In the genomic region with DNA sequence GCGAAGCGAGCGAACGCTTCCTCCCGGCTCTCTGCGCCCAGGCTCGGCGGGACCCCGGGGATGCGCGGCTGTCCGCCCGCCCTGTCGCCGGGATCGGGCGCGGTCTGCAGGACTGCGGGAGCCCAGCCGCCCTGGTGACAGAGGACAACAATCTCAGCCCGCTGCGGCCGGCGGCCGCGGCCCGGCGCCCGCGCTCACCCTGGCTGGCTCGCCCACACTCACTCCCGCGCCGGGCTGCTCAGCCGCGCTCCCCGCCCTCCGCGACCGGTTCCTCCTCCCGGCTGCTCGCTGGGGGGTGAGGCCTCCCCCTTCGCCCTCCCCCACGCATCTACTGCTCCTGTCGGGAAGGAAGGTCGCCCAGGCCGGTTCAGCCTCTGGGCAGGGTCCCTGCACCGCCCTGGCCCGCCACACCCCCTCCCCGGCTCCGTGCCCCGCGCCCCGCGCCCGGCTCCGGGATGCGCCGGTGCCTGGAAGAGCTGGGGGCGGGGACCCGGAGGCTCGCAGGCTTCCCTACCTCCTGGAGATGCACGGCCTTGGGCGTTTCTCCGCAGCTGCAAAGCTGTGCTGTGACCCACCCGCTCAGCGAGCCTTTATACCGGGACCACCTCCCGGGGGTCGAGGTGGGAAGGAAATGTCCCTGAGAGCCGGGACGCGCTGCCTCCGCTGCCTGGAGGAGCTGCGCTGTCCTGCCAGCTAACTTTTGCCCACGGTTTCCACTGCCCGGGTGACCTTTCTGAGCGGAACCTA, we compare ENCODE assay signal across 9 cellular contexts. TPM values are rescaled to one million over a fixed set of nuclear protein-coding genes. Genes with fewer than 3 reads are reported as not detected.
DNase-seq lines count a peak whose midpoint lies in the region; ATAC-seq, FAIRE-seq and TF ChIP-seq lines count a peak whose summit lies in the region.
"Had no signal": no experiment of that assay in that cellular context is flagged by ENCODE, and none has a peak within 500 bp of the region (broad histone marks: within the 10 kb centered on the region; RNA-seq: fewer than 3 reads in every experiment).

A gene with protein sequence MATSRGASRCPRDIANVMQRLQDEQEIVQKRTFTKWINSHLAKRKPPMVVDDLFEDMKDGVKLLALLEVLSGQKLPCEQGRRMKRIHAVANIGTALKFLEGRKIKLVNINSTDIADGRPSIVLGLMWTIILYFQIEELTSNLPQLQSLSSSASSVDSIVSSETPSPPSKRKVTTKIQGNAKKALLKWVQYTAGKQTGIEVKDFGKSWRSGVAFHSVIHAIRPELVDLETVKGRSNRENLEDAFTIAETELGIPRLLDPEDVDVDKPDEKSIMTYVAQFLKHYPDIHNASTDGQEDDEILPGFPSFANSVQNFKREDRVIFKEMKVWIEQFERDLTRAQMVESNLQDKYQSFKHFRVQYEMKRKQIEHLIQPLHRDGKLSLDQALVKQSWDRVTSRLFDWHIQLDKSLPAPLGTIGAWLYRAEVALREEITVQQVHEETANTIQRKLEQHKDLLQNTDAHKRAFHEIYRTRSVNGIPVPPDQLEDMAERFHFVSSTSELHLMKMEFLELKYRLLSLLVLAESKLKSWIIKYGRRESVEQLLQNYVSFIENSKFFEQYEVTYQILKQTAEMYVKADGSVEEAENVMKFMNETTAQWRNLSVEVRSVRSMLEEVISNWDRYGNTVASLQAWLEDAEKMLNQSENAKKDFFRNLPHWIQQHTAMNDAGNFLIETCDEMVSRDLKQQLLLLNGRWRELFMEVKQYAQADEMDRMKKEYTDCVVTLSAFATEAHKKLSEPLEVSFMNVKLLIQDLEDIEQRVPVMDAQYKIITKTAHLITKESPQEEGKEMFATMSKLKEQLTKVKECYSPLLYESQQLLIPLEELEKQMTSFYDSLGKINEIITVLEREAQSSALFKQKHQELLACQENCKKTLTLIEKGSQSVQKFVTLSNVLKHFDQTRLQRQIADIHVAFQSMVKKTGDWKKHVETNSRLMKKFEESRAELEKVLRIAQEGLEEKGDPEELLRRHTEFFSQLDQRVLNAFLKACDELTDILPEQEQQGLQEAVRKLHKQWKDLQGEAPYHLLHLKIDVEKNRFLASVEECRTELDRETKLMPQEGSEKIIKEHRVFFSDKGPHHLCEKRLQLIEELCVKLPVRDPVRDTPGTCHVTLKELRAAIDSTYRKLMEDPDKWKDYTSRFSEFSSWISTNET (N-terminal part only) (minus strand): TSS at position 688 of the 747 bp plus-strand sequence. CDS start 9,031 bp downstream, outside the sequence.

- no TSS peak for BruUV-seq in GM12878 (replicated peaks; lab: Mats Ljungman, UMichigan)

- H3K27me3 ChIP-seq in Karpas-422 (ENCODE audit: low read length) = no peaks in the 10 kb centered on the region
- H3K27me3 ChIP-seq in GM12878 (replicated peaks in 1 of 2; ENCODE audit: control insufficient read depth in 2 of 2, insufficient read depth in 2 of 2, low read length in 1 of 2) = peaks cover 4 to 13% of the 10 kb centered on the region in 2 experiments
- H3K27me3 ChIP-seq in iPS DF 6.9 (ENCODE audit: control insufficient read depth, insufficient read depth, low read length) = peaks cover 15% of the 10 kb centered on the region; the same call in 1 of the 2 replicates

- H3K4me1 ChIP-seq in Karpas-422 (ENCODE audit: low read length) (peaks cover 24% of the 10 kb centered on the region), GM12878 (ENCODE audit: control insufficient read depth, insufficient read depth, low read length) (peaks cover 4% of the 10 kb centered on the region; the same call in 1 of the 2 replicates), iPS DF 6.9 (ENCODE audit: control insufficient read depth, insufficient read depth, low read length) (no peaks in the 10 kb centered on the region)

- in situ Hi-C loops in GM12878 (cut with MboI) = no loop called here

- H3K36me3 Mint-ChIP-seq in activated naive CD4-positive, alpha-beta T cell treated with anti-CD3 and anti-CD28 coated beads for 36 hours (ENCODE audit: low read depth) = no peaks in the 10 kb centered on the region

- H3K27ac ChIP-seq in Karpas-422 (ENCODE audit: low read length) (no peak within 1 kb of the TSS), GM12878 (ENCODE audit: control insufficient read depth, insufficient read depth) (no peak within 1 kb of the TSS), iPS DF 6.9 (ENCODE audit: low read length) (no peak within 1 kb of the TSS)

- no peak for TF ChIP-seq EP300 in GM12878 (IDR thresholded peaks at IDR 0.05; ENCODE audit: borderline replicate concordance in 1 of 2, control insufficient read depth in 1 of 2, low read depth in 2 of 2, low read length in 2 of 2)

- CTCF ChIA-PET in activated naive CD4-positive, alpha-beta T cell treated with anti-CD3 and anti-CD28 coated beads for 36 hours (lab: Charles Lee) = no interaction called here
- CTCF ChIA-PET in GM12878 (lab: Yijun Ruan, JAX) = no interaction called here

- ATAC-seq in GM12878 = peak; percentile 60

- H3K79me2 ChIP-seq in Karpas-422 (ENCODE audit: low read length) (no peaks in the 10 kb centered on the region), GM12878 (ENCODE audit: control insufficient read depth, insufficient read depth, low read length) (no peaks in the 10 kb centered on the region)

- no peaks in the 10 kb centered on the region for H3K36me3 ChIP-seq in Karpas-422 (ENCODE audit: insufficient read depth, low read length)
- no peaks in the 10 kb centered on the region for H3K36me3 ChIP-seq in GM12878 (ENCODE audit: control insufficient read depth in 2 of 2, insufficient read depth in 2 of 2, low read length in 1 of 2)
- no peaks in the 10 kb centered on the region for H3K36me3 ChIP-seq in iPS DF 6.9 (ENCODE audit: control insufficient read depth, insufficient read depth, low read length)

- H3K9ac ChIP-seq in Karpas-422 (ENCODE audit: low read length) (peak within 1 kb of the TSS; percentile 80), GM12878 (ENCODE audit: control insufficient read depth, insufficient read depth, low read length) (no peak within 1 kb of the TSS)

- H3K4me3 Mint-ChIP-seq in activated naive CD4-positive, alpha-beta T cell treated with anti-CD3 and anti-CD28 coated beads for 36 hours = peak within 1 kb of the TSS; percentile 38

- no peaks in the 10 kb centered on the region for H3K9me3 Mint-ChIP-seq in activated naive CD4-positive, alpha-beta T cell treated with anti-CD3 and anti-CD28 coated beads for 36 hours

- no peaks in the 10 kb centered on the region for H3K9me3 ChIP-seq in Karpas-422 (ENCODE audit: low read length)
- no peaks in the 10 kb centered on the region for H3K9me3 ChIP-seq in GM12878 (replicated peaks; ENCODE audit: control insufficient read depth, insufficient read depth, low read length)
- no peaks in the 10 kb centered on the region for H3K9me3 ChIP-seq in iPS DF 6.9 (ENCODE audit: control insufficient read depth, insufficient read depth, low read length)

- TF ChIP-seq POLR2A in GM12878 (IDR thresholded peaks at IDR 0.05; ENCODE audit: low read depth, low read length) = no peak

- SMC1A ChIA-PET in GM12878 (lab: Charles Lee; ENCODE audit: uncharacterized antibody, unreplicated experiment) = no interaction called here

- no peak for TF ChIP-seq RAD21 in GM12878 (IDR thresholded peaks at IDR 0.05; ENCODE audit: insufficient read depth, low read depth, low read length)

- peaks cover 7% of the 10 kb centered on the region for H3K4me1 Mint-ChIP-seq in activated naive CD4-positive, alpha-beta T cell treated with anti-CD3 and anti-CD28 coated beads for 36 hours (ENCODE audit: low read depth)

- H3K4me2 ChIP-seq in Karpas-422 (ENCODE audit: low read depth, low read length, poor library complexity, severe bottlenecking) (peak within 1 kb of the TSS; percentile 100), GM12878 (ENCODE audit: control insufficient read depth, insufficient read depth) (peak within 1 kb of the TSS; percentile 42; the same call in 1 of the 2 replicates)

- H3K27ac Mint-ChIP-seq in activated naive CD4-positive, alpha-beta T cell treated with anti-CD3 and anti-CD28 coated beads for 36 hours = no peak within 1 kb of the TSS

- no peak for DNase-seq in activated naive CD4-positive, alpha-beta T cell treated with anti-CD3 and anti-CD28 coated beads for 36 hours
- DNase-seq in activated naive CD4-positive, alpha-beta T cell treated with Interleukin-2 at 50 U/mL for 16 hours = no peak
- DNase-seq in Karpas-422 (peak; percentile 66), GM12878 (ENCODE audit: low read depth, low spot score) (no peak), iPS DF 6.9 (ENCODE audit: low read depth, low spot score) (no peak), renal cortical epithelial cell (ENCODE audit: low read depth) (no peak), NCI-H1436 (lab: John Stamatoyannopoulos, UW) (no peak)
- DNase-seq in NK-92 treated with Interleukin-12 subunit alpha and Interleukin-12 subunit beta, amount 100 ng/mL, for 24 hours (lab: John Stamatoyannopoulos, UW) = no peak

- peaks cover 38% of the 10 kb centered on the region for H3K27me3 Mint-ChIP-seq in activated naive CD4-positive, alpha-beta T cell treated with anti-CD3 and anti-CD28 coated beads for 36 hours (ENCODE audit: low read depth)

- H3K9me2 ChIP-seq in Karpas-422 (replicated peaks; ENCODE audit: insufficient read depth, low read length) = no peaks in the 10 kb centered on the region

- RAD21 ChIA-PET in GM12878 (lab: Charles Lee; ENCODE audit: unreplicated experiment) = no interaction called here

- H2AFZ ChIP-seq in Karpas-422 (ENCODE audit: low read length) (peak within 1 kb of the TSS; percentile 99), GM12878 (ENCODE audit: control insufficient read depth, low read depth, low read length) (no peak within 1 kb of the TSS)

- peak within 1 kb of the TSS; percentile 87 for H3K4me3 ChIP-seq in Karpas-422 (ENCODE audit: low read length)
- no peak within 1 kb of the TSS for H3K4me3 ChIP-seq in GM12878
- H3K4me3 ChIP-seq in iPS DF 6.9 (ENCODE audit: low read length) = peak within 1 kb of the TSS; percentile 60

- POLR2A ChIA-PET in GM12878 (lab: Charles Lee) = no interaction called here

- intact Hi-C loops in activated naive CD4-positive, alpha-beta T cell treated with anti-CD3 and anti-CD28 coated beads for 36 hours (cut with micrococcal nuclease) = no loop called here
- intact Hi-C loops in GM12878 (cut with micrococcal nuclease; ENCODE audit: unreplicated experiment) = no loop called here

- 5% methylated on average over 66 of the region's 78 CpGs for WGBS in GM12878 (ENCODE audit: insufficient coverage, insufficient replicate concordance, low lambda C conversion rate, missing lambda C conversion rate)
- WGBS in iPS DF 6.9 (ENCODE audit: insufficient coverage, insufficient read length) = no CpG with 5 or more reads among the region's 78 CpGs

- no peak for FAIRE-seq in GM12878 (lab: Jason Lieb, UNC)
- FAIRE-seq: islet of Langerhans had no signal

- no peak for TF ChIP-seq CTCF in GM12878 (IDR thresholded peaks at IDR 0.05 in 2 of 3, conservative IDR thresholded peaks at IDR 0.05 in 1 of 3; ENCODE audit: control insufficient read depth in 2 of 3, extremely low read depth in 1 of 3, insufficient read depth in 1 of 3, low read depth in 3 of 3, low read length in 3 of 3)

- H4K20me1 ChIP-seq in Karpas-422 (ENCODE audit: insufficient read depth, low read depth, low read length) (no peaks in the 10 kb centered on the region), GM12878 (ENCODE audit: control insufficient read depth, insufficient read depth) (no peaks in the 10 kb centered on the region)

RNA-seq across cellular contexts. Expression of the gene that starts here (rescaled TPM):
- 10 to 100 TPM; 17.7 to 24.0 TPM for total RNA-seq in activated naive CD4-positive, alpha-beta T cell treated with anti-CD3 and anti-CD28 coated beads for 36 hours
- total RNA-seq in Karpas-422 (2014; rRNA removed; shearing (Covaris generic); ENCODE audit: low replicate concordance) = 137 and 162 TPM in 2 replicates
- total RNA-seq in GM12878 (2013; cell fraction: nucleolus; rRNA removed) = 87.3 and 91.0 TPM in 2 replicates
- total RNA-seq in GM12878 (2014; rRNA removed) (23.9 and 24.6 TPM in 2 replicates), GM12878 (2014; rRNA removed; fragmentation: Illumina TruSeq; extraction: Trizol) (17.0 and 17.2 TPM in 2 replicates), GM12878 (2021) (19.9 and 23.7 TPM in 2 replicates), renal cortical epithelial cell (39.1 and 195 TPM in 2 replicates)
- 17.8 TPM for polyA plus RNA-seq in GM12878 (2011; ENCODE audit: low read depth)
- polyA plus RNA-seq in GM12878 (2011; rRNA removed) (23.6 and 28.7 TPM in 2 replicates), GM12878 (2014; fragmentation: Illumina TruSeq; extraction: Trizol) (12.5 and 14.7 TPM in 2 replicates), GM12878 (2014; fragmentation: Nextera tagmentation; extraction: Ambion mirVana) (1 to 10 TPM; 2.3 to 2.4 TPM), GM12878 (2014; rRNA removed) (12.9 and 13.5 TPM in 2 replicates), GM12878 (2016; fragmentation: Nextera tagmentation; extraction: Ambion mirVana) (1 to 10 TPM; 8.1 TPM)
- polyA plus RNA-seq in GM12878 (2011; cell fraction: cytosol; rRNA removed) = 34.5 and 40.0 TPM in 2 replicates
- polyA plus RNA-seq in GM12878 (2011; cell fraction: nucleus; rRNA removed) = 56.1 and 63.4 TPM in 2 replicates
- 13.2 and 15.7 TPM in 2 replicates for polyA plus RNA-seq in GM12878 (2012)
- 111 and 130 TPM in 2 replicates for polyA minus RNA-seq in GM12878 (2011; rRNA and poly(A)+ RNA removed)
- polyA minus RNA-seq in GM12878 (2011; cell fraction: cytosol; rRNA and poly(A)+ RNA removed) = 21.9 and 45.7 TPM in 2 replicates
- polyA minus RNA-seq in GM12878 (2011; cell fraction: nucleus; rRNA and poly(A)+ RNA removed) = 129 and 171 TPM in 2 replicates
